Comparison of ENCODE assay signal across 11 cellular contexts in the genomic region with DNA sequence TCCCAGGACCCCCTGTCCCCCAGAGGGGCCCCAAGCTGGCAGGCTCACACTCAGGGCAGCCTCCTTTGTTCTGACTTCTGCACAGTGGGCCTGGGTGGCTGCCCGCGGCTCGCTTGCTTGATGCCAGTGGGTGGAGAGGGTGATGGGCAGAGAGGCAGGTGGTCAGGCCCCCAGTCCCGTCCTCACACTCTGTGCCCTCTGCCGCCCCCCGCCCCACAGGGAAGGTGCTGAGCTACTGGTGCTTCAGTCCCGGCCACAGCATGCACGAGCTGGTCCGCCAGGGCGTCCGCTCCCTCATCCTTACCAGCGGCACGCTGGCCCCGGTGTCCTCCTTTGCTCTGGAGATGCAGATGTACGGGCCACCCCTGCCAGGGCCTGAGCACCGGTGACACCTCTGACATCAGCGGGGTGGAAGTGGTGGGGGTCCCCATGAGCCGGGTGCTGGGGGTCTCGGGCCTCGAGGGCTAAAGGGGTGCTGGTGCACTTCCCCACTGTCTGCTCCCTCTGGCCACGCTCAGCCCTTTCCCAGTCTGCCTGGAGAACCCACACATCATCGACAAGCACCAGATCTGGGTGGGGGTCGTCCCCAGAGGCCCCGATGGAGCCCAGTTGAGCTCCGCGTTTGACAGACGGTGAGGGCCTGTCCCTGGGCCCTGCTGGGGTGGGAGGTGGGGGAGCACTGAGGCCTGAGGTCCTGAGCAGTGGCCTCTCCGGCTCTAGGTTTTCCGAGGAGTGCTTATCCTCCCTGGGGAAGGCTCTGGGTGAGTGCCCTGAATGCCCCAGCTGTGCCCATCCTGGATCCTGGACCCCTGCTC. TPM values are rescaled to one million over a fixed set of nuclear protein-coding genes. Genes with fewer than 3 reads are reported as not detected.
DNase-seq lines count a peak whose midpoint lies in the region; ATAC-seq, FAIRE-seq and TF ChIP-seq lines count a peak whose summit lies in the region.
"Had no signal": no experiment of that assay in that cellular context is flagged by ENCODE, and none has a peak within 500 bp of the region (broad histone marks: within the 10 kb centered on the region; RNA-seq: fewer than 3 reads in every experiment).

No MANE protein-coding gene starts in this region.

- peak overlapping the region; percentile 69 to 87 for H3K4ac ChIP-seq in mesenchymal stem cell (ENCODE audit: low read depth in 1 of 2, low read length in 2 of 2)

- H2AK5ac ChIP-seq in mesenchymal stem cell (ENCODE audit: low read length, severe bottlenecking): peak overlapping the region; percentile 84

- H3K4me3 ChIP-seq in body of pancreas (no peak overlapping the region), mesenchymal stem cell (ENCODE audit: insufficient read depth in 1 of 2, low read depth in 1 of 2, low read length in 2 of 2) (no peak overlapping the region), stomach smooth muscle (ENCODE audit: low read length in 2 of 2) (peak overlapping the region in 1 of 2 donors; percentile 15)

- H3K4me1 ChIP-seq in body of pancreas (peaks cover 23% of the 10 kb centered on the region), mesenchymal stem cell (ENCODE audit: control insufficient read depth, insufficient read depth, low read depth, low read length) (peaks cover 52% of the 10 kb centered on the region), stomach smooth muscle (ENCODE audit: control insufficient read depth, insufficient read depth, low read length) (peaks cover 37% of the 10 kb centered on the region)

- peak overlapping the region; percentile 83 for H2BK120ac ChIP-seq in mesenchymal stem cell (ENCODE audit: low read depth, low read length)

- no peak for DNase-seq in HTR-8/SVneo (ENCODE audit: insufficient read length, low spot score)
- no peak for DNase-seq in body of pancreas
- no peak for DNase-seq in mesenchymal stem cell
- no peak for DNase-seq in SHP77 (lab: John Stamatoyannopoulos, UW)
- DNase-seq in NK-92 treated with Interleukin-12 subunit alpha and Interleukin-12 subunit beta, amount 100 ng/mL, for 24 hours (lab: John Stamatoyannopoulos, UW): no peak
- no peak for DNase-seq in T-helper 9 cell
- DNase-seq: activated gamma-delta T cell, NCI-H2081 treated with DMSO at 0.1 percent for 48 hours had no signal

- H2AFZ ChIP-seq in mesenchymal stem cell (ENCODE audit: low read depth, low read length): no peak overlapping the region

- peak overlapping the region; percentile 98 for H4K91ac ChIP-seq in mesenchymal stem cell (ENCODE audit: low read length)

- TF ChIP-seq CTCF in body of pancreas (IDR thresholded peaks at IDR 0.05): no peak

- H2BK12ac ChIP-seq in mesenchymal stem cell (ENCODE audit: low read length in 2 of 2): peak overlapping the region; percentile 44 to 96

- WGBS in body of pancreas, 2 donors: 86% methylated on average over 23 of the region's 29 CpGs; no CpG with 5 or more reads in 1 of the 2 donors
- 99% methylated on average over 29 of the region's 29 CpGs for WGBS in mesenchymal stem cell

- peak overlapping the region in 3 of 4 donors; percentile 54 to 77 (median 73) for H3K27ac ChIP-seq in body of pancreas
- H3K27ac ChIP-seq in mesenchymal stem cell (ENCODE audit: low read length, poor library complexity, severe bottlenecking): peak overlapping the region; percentile 88
- H3K27ac ChIP-seq in stomach smooth muscle (ENCODE audit: low read length): peak overlapping the region; percentile 66
- H3K27ac ChIP-seq: neutrophil had no signal

- no peaks in the 10 kb centered on the region for H3K9me3 ChIP-seq in body of pancreas
- no peaks in the 10 kb centered on the region for H3K9me3 ChIP-seq in mesenchymal stem cell (ENCODE audit: control insufficient read depth, low read length)
- no peaks in the 10 kb centered on the region for H3K9me3 ChIP-seq in stomach smooth muscle (ENCODE audit: control insufficient read depth in 2 of 2, low read length in 2 of 2)
- H3K9me3 ChIP-seq: neutrophil had no signal

- H3K36me3 ChIP-seq in body of pancreas (replicated peaks in 1 of 2; ENCODE audit: insufficient read depth in 1 of 2, low read depth in 2 of 2): no peaks in the 10 kb centered on the region
- peaks cover 4 to 38% of the 10 kb centered on the region in 2 experiments for H3K36me3 ChIP-seq in mesenchymal stem cell (ENCODE audit: control insufficient read depth in 1 of 2, insufficient read depth in 2 of 2, low read depth in 1 of 2, low read length in 2 of 2)
- H3K36me3 ChIP-seq in stomach smooth muscle (ENCODE audit: control insufficient read depth in 2 of 2, insufficient read depth in 2 of 2, low read length in 2 of 2): no peaks in the 10 kb centered on the region

- intact Hi-C loops in body of pancreas (cut with DNase I): no loop called here

- no peaks in the 10 kb centered on the region for H3K27me3 ChIP-seq in body of pancreas
- H3K27me3 ChIP-seq in mesenchymal stem cell (ENCODE audit: control insufficient read depth in 1 of 2, insufficient read depth in 1 of 2, low read length in 2 of 2): no peaks in the 10 kb centered on the region
- H3K27me3 ChIP-seq in stomach smooth muscle (ENCODE audit: control insufficient read depth in 1 of 2, insufficient read depth in 2 of 2, low read length in 2 of 2): no peaks in the 10 kb centered on the region
- H3K27me3 ChIP-seq: neutrophil had no signal

- no peak overlapping the region for H3K4me2 ChIP-seq in mesenchymal stem cell (ENCODE audit: low read length, poor library complexity, severe bottlenecking)

- no peak for TF ChIP-seq POLR2A in body of pancreas (IDR thresholded peaks at IDR 0.05)

- ATAC-seq in body of pancreas: no peak
- ATAC-seq in GM18867 (IDR thresholded peaks at IDR 0.05; ENCODE audit: unreplicated experiment): no peak

- H3K23ac ChIP-seq in mesenchymal stem cell (ENCODE audit: low read length in 2 of 2): peak overlapping the region in 1 of 2 experiments; percentile 46

- H2BK15ac ChIP-seq in mesenchymal stem cell (ENCODE audit: low read depth, poor library complexity, severe bottlenecking): peak overlapping the region; percentile 49

- H3K18ac ChIP-seq in mesenchymal stem cell (ENCODE audit: low read depth in 1 of 2, low read length in 2 of 2): peak overlapping the region; percentile 91 to 93

- peak overlapping the region; percentile 76 for H3K9ac ChIP-seq in mesenchymal stem cell (ENCODE audit: low read length)
- no peak overlapping the region for H3K9ac ChIP-seq in stomach smooth muscle (ENCODE audit: low read length in 2 of 2)

- H3K79me1 ChIP-seq in mesenchymal stem cell (replicated peaks; ENCODE audit: low read length, poor library complexity, severe bottlenecking): peaks cover 4% of the 10 kb centered on the region

- H3K14ac ChIP-seq in mesenchymal stem cell (ENCODE audit: low read length in 2 of 2): peak overlapping the region in 1 of 2 experiments; percentile 82

- peak; percentile 74 for FAIRE-seq in HTR-8/SVneo (lab: Jason Lieb, UNC)

- peak overlapping the region; percentile 26 for H2BK5ac ChIP-seq in mesenchymal stem cell (ENCODE audit: low read depth, low read length, poor library complexity, severe bottlenecking)

- peak overlapping the region; percentile 96 for H4K8ac ChIP-seq in mesenchymal stem cell (ENCODE audit: low read length)

RNA-seq across cellular contexts. Expression of a gene that starts 8.8 kb away (rescaled TPM):
- 10 to 100 TPM in 1 of 2 donors, 1 to 10 TPM in 1; 9.9 to 13.8 TPM for total RNA-seq in body of pancreas
- 23.7 TPM for polyA plus RNA-seq in mesenchymal stem cell (2013, experiment 1 of 2)
- 23.9 TPM for polyA plus RNA-seq in mesenchymal stem cell (2013, experiment 2 of 2)

RNA-seq across cellular contexts. Expression of a gene that starts 20.1 kb away (rescaled TPM):
- total RNA-seq in body of pancreas: 10 to 100 TPM; 22.6 to 23.4 TPM
- 13.5 TPM for polyA plus RNA-seq in mesenchymal stem cell (2013, experiment 1 of 2)
- 14.0 TPM for polyA plus RNA-seq in mesenchymal stem cell (2013, experiment 2 of 2)

RNA-seq across cellular contexts. Expression of a gene that starts 20.2 kb away (rescaled TPM):
- 10 to 100 TPM; 16.6 to 53.1 TPM for total RNA-seq in body of pancreas
- 11.5 TPM for polyA plus RNA-seq in mesenchymal stem cell (2013, experiment 1 of 2)
- 11.8 TPM for polyA plus RNA-seq in mesenchymal stem cell (2013, experiment 2 of 2)

RNA-seq across cellular contexts. Expression of a gene that starts 29.5 kb away (rescaled TPM):
- 10 to 100 TPM in 1 of 2 donors, 1 to 10 TPM in 1; 7.3 to 50.4 TPM for total RNA-seq in body of pancreas
- 9.2 TPM for polyA plus RNA-seq in mesenchymal stem cell (2013, experiment 1 of 2)
- polyA plus RNA-seq in mesenchymal stem cell (2013, experiment 2 of 2): 9.3 TPM

RNA-seq across cellular contexts. Expression of a gene that starts 34.4 kb away (rescaled TPM):
- total RNA-seq in body of pancreas: 1 to 10 TPM; 5.6 to 7.8 TPM
- 11.7 TPM for polyA plus RNA-seq in mesenchymal stem cell (2013, experiment 1 of 2)
- polyA plus RNA-seq in mesenchymal stem cell (2013, experiment 2 of 2): 12.0 TPM
